In the genomic region with DNA sequence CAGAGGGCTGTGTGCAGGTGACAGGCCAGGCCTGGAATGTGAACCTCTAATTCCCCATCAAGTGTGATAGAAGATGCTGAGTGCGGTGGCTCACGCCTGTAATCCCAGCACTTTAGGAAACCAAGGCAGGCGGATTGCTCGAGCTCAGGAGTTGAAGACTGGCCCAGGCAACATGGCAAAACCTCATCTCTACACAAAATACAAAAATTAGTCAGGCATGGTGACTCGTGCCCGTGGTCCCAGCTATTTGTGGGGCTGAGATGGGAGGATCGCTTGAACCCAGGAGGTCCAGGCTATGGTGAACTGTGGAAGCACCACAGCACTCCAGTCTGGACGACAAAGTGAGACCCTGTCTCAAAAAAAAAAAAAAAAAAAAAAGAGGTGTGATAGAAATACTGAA, we compare ENCODE assay signal across 14 cellular contexts.
"Had no signal": no experiment of that assay in that cellular context is flagged by ENCODE, and none has a peak within 500 bp of the region (broad histone marks: within the 10 kb centered on the region; RNA-seq: fewer than 3 reads in every experiment).

No MANE protein-coding gene starts in this region.

- H3K27me3 ChIP-seq: adrenal gland, esophagus muscularis mucosa had no signal

- H3K9me3 ChIP-seq: adrenal gland, esophagus muscularis mucosa, psoas muscle had no signal

- DNase-seq: activated CD4-positive, alpha-beta T cell treated with anti-CD3 and anti-CD28 coated beads, Interleukin-2, amount 10 ng/mL, durations not matched to agents 7 days and 5 days; activated CD4-positive, CD25-positive, alpha-beta regulatory T cell; activated effector memory CD4-positive, alpha-beta T cell treated with Interleukin-2 at 50 U/mL for 16 hours; activated naive CD4-positive, alpha-beta T cell treated with anti-CD3 and anti-CD28 coated beads, Interleukin-2, amount 50 U/mL, for 16 hours; adrenal gland; effector CD8-positive, alpha-beta T cell; naive thymus-derived CD8-positive, alpha-beta T cell; psoas muscle; right cardiac atrium; stimulated activated CD4-positive, alpha-beta T cell treated with anti-CD3 and anti-CD28 coated beads, Interleukin-2, amount 100 ng/mL, for 48 hours; T1000 had no signal

- H3K9me3 Mint-ChIP-seq: activated CD4-positive, alpha-beta T cell treated with anti-CD3 and anti-CD28 coated beads, Interleukin-2, amount 10 ng/mL, durations not matched to agents 7 days and 5 days; naive thymus-derived CD8-positive, alpha-beta T cell; stimulated activated effector memory CD8-positive, alpha-beta T cell treated with anti-CD3 and anti-CD28 coated beads, Interleukin-12 subunit alpha, Interleukin-12 subunit beta, amount 100 ng/mL, for 72 hours had no signal

- H3K4me1 ChIP-seq: esophagus muscularis mucosa had no signal

- H3K4me3 ChIP-seq: adrenal gland, esophagus muscularis mucosa, psoas muscle, skin epidermis had no signal

- H3K4me3 Mint-ChIP-seq: activated CD4-positive, alpha-beta T cell treated with anti-CD3 and anti-CD28 coated beads, Interleukin-2, amount 10 ng/mL, durations not matched to agents 7 days and 5 days; naive thymus-derived CD8-positive, alpha-beta T cell; stimulated activated effector memory CD8-positive, alpha-beta T cell treated with anti-CD3 and anti-CD28 coated beads, Interleukin-12 subunit alpha, Interleukin-12 subunit beta, amount 100 ng/mL, for 72 hours had no signal

- H3K27me3 Mint-ChIP-seq: activated CD4-positive, alpha-beta T cell treated with anti-CD3 and anti-CD28 coated beads, Interleukin-2, amount 10 ng/mL, durations not matched to agents 7 days and 5 days had no signal

- ATAC-seq: naive thymus-derived CD8-positive, alpha-beta T cell; psoas muscle; right cardiac atrium; stimulated activated effector memory CD8-positive, alpha-beta T cell treated with anti-CD3 and anti-CD28 coated beads, Interleukin-12 subunit alpha, Interleukin-12 subunit beta, amount 100 ng/mL, for 72 hours had no signal

- H3K36me3 ChIP-seq: adrenal gland, esophagus muscularis mucosa had no signal

- H3K27ac Mint-ChIP-seq: activated CD4-positive, alpha-beta T cell treated with anti-CD3 and anti-CD28 coated beads, Interleukin-2, amount 10 ng/mL, durations not matched to agents 7 days and 5 days had no signal

- H3K36me3 Mint-ChIP-seq: naive thymus-derived CD8-positive, alpha-beta T cell; stimulated activated effector memory CD8-positive, alpha-beta T cell treated with anti-CD3 and anti-CD28 coated beads, Interleukin-12 subunit alpha, Interleukin-12 subunit beta, amount 100 ng/mL, for 72 hours had no signal

- H3K4me1 Mint-ChIP-seq: activated CD4-positive, alpha-beta T cell treated with anti-CD3 and anti-CD28 coated beads, Interleukin-2, amount 10 ng/mL, durations not matched to agents 7 days and 5 days; stimulated activated effector memory CD8-positive, alpha-beta T cell treated with anti-CD3 and anti-CD28 coated beads, Interleukin-12 subunit alpha, Interleukin-12 subunit beta, amount 100 ng/mL, for 72 hours had no signal
